ENCODE assay signal across 14 cellular contexts in the genomic region with DNA sequence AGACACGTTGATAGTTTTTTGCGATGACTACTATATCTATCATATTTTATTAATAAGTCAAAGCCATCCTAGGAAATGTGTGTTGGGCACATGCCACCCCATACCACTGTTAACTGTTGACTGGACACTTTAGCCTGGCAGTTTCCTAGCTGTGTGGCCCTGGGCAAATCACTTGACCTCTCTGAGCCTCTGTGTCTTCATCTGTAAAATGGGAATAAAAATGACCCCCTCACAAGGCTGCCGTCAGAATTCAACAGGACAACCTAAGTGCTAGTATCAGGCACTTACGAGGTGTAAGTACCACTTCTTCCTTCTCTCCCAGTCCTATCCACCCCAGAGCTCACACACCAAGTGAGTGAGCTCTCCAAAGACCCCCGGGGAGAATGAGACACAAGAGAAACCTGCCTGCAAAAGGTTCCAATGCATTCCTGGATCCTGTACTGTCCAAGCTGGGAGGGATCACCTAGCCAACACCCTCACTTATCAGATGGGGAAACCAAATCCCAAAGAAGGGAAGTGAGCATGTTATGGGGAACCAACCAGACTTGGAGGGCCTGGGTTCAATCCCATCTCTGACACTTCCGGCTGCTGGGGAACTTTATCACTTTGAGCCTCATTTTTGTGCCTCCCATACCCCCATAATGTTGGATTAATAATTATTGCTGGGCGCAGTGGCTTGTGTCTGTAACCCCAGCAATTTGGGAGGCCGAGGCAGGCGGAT. TPM values are rescaled to one million over a fixed set of nuclear protein-coding genes. Genes with fewer than 3 reads are reported as not detected.
DNase-seq lines count a peak whose midpoint lies in the region; ATAC-seq and TF ChIP-seq lines count a peak whose summit lies in the region.
"Had no signal": no experiment of that assay in that cellular context is flagged by ENCODE, and none has a peak within 500 bp of the region (broad histone marks: within the 10 kb centered on the region; RNA-seq: fewer than 3 reads in every experiment).

No MANE protein-coding gene starts in this region.

- H3K9me3 ChIP-seq in ectodermal cell (ENCODE audit: control insufficient read depth, low read length) (no peaks in the 10 kb centered on the region), upper lobe of left lung (no peaks in the 10 kb centered on the region)

- H3K27me3 Mint-ChIP-seq in osteocyte (ENCODE audit: unreplicated experiment), result no peaks in the 10 kb centered on the region
- no peaks in the 10 kb centered on the region for H3K27me3 Mint-ChIP-seq in activated naive CD4-positive, alpha-beta T cell treated with anti-CD3 and anti-CD28 coated beads, Interleukin-2, amount 10 ng/mL, durations not matched to agents 7 days and 5 days

- peak overlapping the region; percentile 2 for H3K27ac ChIP-seq in ectodermal cell (ENCODE audit: insufficient read depth, low read depth, low read length, poor library complexity, severe bottlenecking)
- H3K27ac ChIP-seq in upper lobe of left lung, result peak overlapping the region; percentile 27 to 81 (median 70)
- H3K27ac ChIP-seq: epithelial cell of prostate had no signal

- no peak overlapping the region for H3K4me3 Mint-ChIP-seq in osteocyte (ENCODE audit: unreplicated experiment)
- H3K4me3 Mint-ChIP-seq in activated naive CD4-positive, alpha-beta T cell treated with anti-CD3 and anti-CD28 coated beads, Interleukin-2, amount 10 ng/mL, durations not matched to agents 7 days and 5 days, result no peak overlapping the region
- H3K4me3 Mint-ChIP-seq: natural killer cell treated with Interleukin-12 subunit alpha and Interleukin-12 subunit beta and Interleukin-15 and Interleukin-18, amount 100 ng/mL, for 72 hours had no signal

- H3K9me3 Mint-ChIP-seq in activated naive CD4-positive, alpha-beta T cell treated with anti-CD3 and anti-CD28 coated beads, Interleukin-2, amount 50 U/mL, for 72 hours, result no peaks in the 10 kb centered on the region
- no peaks in the 10 kb centered on the region for H3K9me3 Mint-ChIP-seq in osteocyte (ENCODE audit: unreplicated experiment)
- no peaks in the 10 kb centered on the region for H3K9me3 Mint-ChIP-seq in activated naive CD4-positive, alpha-beta T cell treated with anti-CD3 and anti-CD28 coated beads, Interleukin-2, amount 10 ng/mL, durations not matched to agents 7 days and 5 days
- H3K9me3 Mint-ChIP-seq: natural killer cell treated with Interleukin-12 subunit alpha and Interleukin-12 subunit beta and Interleukin-15 and Interleukin-18, amount 100 ng/mL, for 72 hours had no signal

- no peak for TF ChIP-seq POLR2A in upper lobe of left lung (IDR thresholded peaks at IDR 0.05)

- 88 to 96% methylated on average over 7 to 9 of the region's 9 CpGs for WGBS in ectodermal cell, 2 experiments
- 76 to 79% methylated on average over 9 of the region's 9 CpGs for WGBS in upper lobe of left lung, 2 donors

- no peak for TF ChIP-seq CTCF in osteocyte (IDR thresholded peaks at IDR 0.05)
- no peak for TF ChIP-seq CTCF in upper lobe of left lung (IDR thresholded peaks at IDR 0.05)
- no peak for TF ChIP-seq CTCF in GM10266 (IDR thresholded peaks at IDR 0.05; ENCODE audit: control insufficient read depth, insufficient read depth, low read depth, missing control alignments)

- H3K4me1 ChIP-seq in ectodermal cell (ENCODE audit: control insufficient read depth, insufficient read depth, low read length), result peaks cover 37% of the 10 kb centered on the region
- peaks cover 69 to 87% (median 80%) of the 10 kb centered on the region in 4 donors for H3K4me1 ChIP-seq in upper lobe of left lung

- peaks cover 72% of the 10 kb centered on the region for H3K4me1 Mint-ChIP-seq in osteocyte (ENCODE audit: unreplicated experiment)
- peaks cover 14% of the 10 kb centered on the region for H3K4me1 Mint-ChIP-seq in activated naive CD4-positive, alpha-beta T cell treated with anti-CD3 and anti-CD28 coated beads, Interleukin-2, amount 10 ng/mL, durations not matched to agents 7 days and 5 days

- no peak for ATAC-seq in activated naive CD4-positive, alpha-beta T cell treated with anti-CD3 and anti-CD28 coated beads, Interleukin-2, amount 50 U/mL, for 72 hours
- no peak for ATAC-seq in upper lobe of left lung (ENCODE audit: low FRiP score in 2 of 2)
- ATAC-seq: natural killer cell treated with Interleukin-12 subunit alpha and Interleukin-12 subunit beta and Interleukin-15 and Interleukin-18, amount 100 ng/mL, for 72 hours had no signal

- no peak for DNase-seq in activated naive CD4-positive, alpha-beta T cell treated with anti-CD3 and anti-CD28 coated beads, Interleukin-2, amount 50 U/mL, for 72 hours (ENCODE audit: low spot score in 2 of 2)
- DNase-seq in activated naive CD4-positive, alpha-beta T cell treated with anti-CD3 and anti-CD28 coated beads, Interleukin-2, amount 50 U/mL, for 16 hours, result no peak
- DNase-seq in osteocyte (ENCODE audit: extremely low spot score, unreplicated experiment), result no peak
- no peak for DNase-seq in upper lobe of left lung
- DNase-seq in NCI-H128 (lab: John Stamatoyannopoulos, UW; ENCODE audit: unreplicated experiment), result no peak
- DNase-seq in GM10266 (ENCODE audit: extremely low spot score), result no peak
- DNase-seq in activated naive CD4-positive, alpha-beta T cell treated with anti-CD3 and anti-CD28 coated beads, Interleukin-2, amount 10 ng/mL, durations not matched to agents 7 days and 5 days, result no peak
- DNase-seq: amygdala, DMS153, NCI-H1105, NCI-H524 had no signal

- no peak overlapping the region for H3K4me3 ChIP-seq in ectodermal cell (ENCODE audit: insufficient read depth, low read depth, low read length)
- no peak overlapping the region for H3K4me3 ChIP-seq in upper lobe of left lung

- no peaks in the 10 kb centered on the region for H3K36me3 Mint-ChIP-seq in activated naive CD4-positive, alpha-beta T cell treated with anti-CD3 and anti-CD28 coated beads, Interleukin-2, amount 50 U/mL, for 72 hours
- H3K36me3 Mint-ChIP-seq in osteocyte (ENCODE audit: unreplicated experiment), result no peaks in the 10 kb centered on the region
- no peaks in the 10 kb centered on the region for H3K36me3 Mint-ChIP-seq in activated naive CD4-positive, alpha-beta T cell treated with anti-CD3 and anti-CD28 coated beads, Interleukin-2, amount 10 ng/mL, durations not matched to agents 7 days and 5 days
- H3K36me3 Mint-ChIP-seq: natural killer cell treated with Interleukin-12 subunit alpha and Interleukin-12 subunit beta and Interleukin-15 and Interleukin-18, amount 100 ng/mL, for 72 hours had no signal

- TF ChIP-seq EP300 in upper lobe of left lung (IDR thresholded peaks at IDR 0.05), result no peak

- peak overlapping the region; percentile 29 to 39 for H3K27ac Mint-ChIP-seq in activated naive CD4-positive, alpha-beta T cell treated with anti-CD3 and anti-CD28 coated beads, Interleukin-2, amount 50 U/mL, for 72 hours
- peak overlapping the region; percentile 68 for H3K27ac Mint-ChIP-seq in osteocyte (ENCODE audit: unreplicated experiment)
- H3K27ac Mint-ChIP-seq in activated naive CD4-positive, alpha-beta T cell treated with anti-CD3 and anti-CD28 coated beads, Interleukin-2, amount 10 ng/mL, durations not matched to agents 7 days and 5 days, result no peak overlapping the region
- H3K27ac Mint-ChIP-seq: natural killer cell treated with Interleukin-12 subunit alpha and Interleukin-12 subunit beta and Interleukin-15 and Interleukin-18, amount 100 ng/mL, for 72 hours had no signal

- H3K36me3 ChIP-seq in ectodermal cell (ENCODE audit: control insufficient read depth, insufficient read depth, low read length) (no peaks in the 10 kb centered on the region), upper lobe of left lung (no peaks in the 10 kb centered on the region)

- CTCF ChIA-PET in activated naive CD4-positive, alpha-beta T cell treated with anti-CD3 and anti-CD28 coated beads, Interleukin-2, amount 10 ng/mL, durations not matched to agents 7 days and 5 days (lab: Charles Lee), result no interaction called here

- H3K27me3 ChIP-seq in ectodermal cell (ENCODE audit: control insufficient read depth, insufficient read depth, low read length, poor library complexity, severe bottlenecking), result no peaks in the 10 kb centered on the region
- H3K27me3 ChIP-seq in upper lobe of left lung, result no peaks in the 10 kb centered on the region

RNA-seq across cellular contexts. Expression of a gene that starts 24.9 kb away (rescaled TPM):
- 10 to 100 TPM in 1 of 2 donors, 1 to 10 TPM in 1; 9.2 to 37.3 TPM for total RNA-seq in activated naive CD4-positive, alpha-beta T cell treated with anti-CD3 and anti-CD28 coated beads, Interleukin-2, amount 50 U/mL, for 72 hours
- polyA plus RNA-seq in ectodermal cell (2013, experiment 1 of 4), result 36.8 TPM
- polyA plus RNA-seq in ectodermal cell (2013, experiment 2 of 4), result 41.1 TPM
- polyA plus RNA-seq in ectodermal cell (2013, experiment 3 of 4), result 38.4 TPM
- 48.4 TPM for polyA plus RNA-seq in ectodermal cell (2013, experiment 4 of 4)
- total RNA-seq in osteocyte (197 and 230 TPM in 2 replicates), upper lobe of left lung (100 to 1,000 TPM; 104 to 433 (median 227) TPM)
